8 cellular contexts compared by ENCODE assay signal in the genomic region with DNA sequence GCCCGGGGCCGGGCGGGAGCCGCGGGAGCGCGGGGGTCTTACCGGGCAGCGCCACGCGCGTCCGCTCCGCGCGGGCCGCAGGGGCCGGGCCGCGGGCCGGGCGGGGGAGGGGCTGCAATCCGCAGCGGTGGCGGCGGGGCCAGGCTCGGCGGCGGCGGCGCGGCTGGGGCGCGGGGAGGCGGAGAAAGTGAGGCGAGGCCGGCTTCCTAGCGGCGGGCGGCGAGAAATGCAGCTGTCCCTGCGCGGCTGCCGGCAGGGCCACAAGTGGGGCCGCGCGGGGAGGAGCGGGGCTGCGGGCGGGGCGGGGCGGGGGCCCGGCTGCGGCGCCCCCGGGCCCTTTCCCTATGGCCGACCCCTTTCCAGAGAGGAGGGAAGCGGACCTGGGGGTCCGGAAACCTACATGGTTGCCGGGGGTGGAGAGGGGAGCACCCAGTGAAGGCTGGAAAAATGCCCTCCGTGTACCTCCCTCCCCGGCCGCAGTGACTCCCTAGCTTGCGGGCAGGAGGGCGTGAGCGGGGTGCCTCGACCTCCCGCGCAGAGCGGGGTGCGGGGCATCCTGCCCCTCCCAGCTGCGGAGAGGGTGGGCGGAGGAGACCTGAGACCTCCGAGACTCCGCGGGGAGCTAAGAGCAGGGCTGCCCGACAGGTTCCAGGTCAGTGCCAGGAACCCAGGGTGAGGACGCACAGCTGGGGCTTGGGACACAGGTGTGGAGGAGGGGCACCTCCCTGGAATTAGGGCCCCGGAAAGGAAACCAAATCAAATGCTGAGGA. TPM values are rescaled to one million over a fixed set of nuclear protein-coding genes. Genes with fewer than 3 reads are reported as not detected.
DNase-seq lines count a peak whose midpoint lies in the region; ATAC-seq, FAIRE-seq and TF ChIP-seq lines count a peak whose summit lies in the region.

A gene with protein sequence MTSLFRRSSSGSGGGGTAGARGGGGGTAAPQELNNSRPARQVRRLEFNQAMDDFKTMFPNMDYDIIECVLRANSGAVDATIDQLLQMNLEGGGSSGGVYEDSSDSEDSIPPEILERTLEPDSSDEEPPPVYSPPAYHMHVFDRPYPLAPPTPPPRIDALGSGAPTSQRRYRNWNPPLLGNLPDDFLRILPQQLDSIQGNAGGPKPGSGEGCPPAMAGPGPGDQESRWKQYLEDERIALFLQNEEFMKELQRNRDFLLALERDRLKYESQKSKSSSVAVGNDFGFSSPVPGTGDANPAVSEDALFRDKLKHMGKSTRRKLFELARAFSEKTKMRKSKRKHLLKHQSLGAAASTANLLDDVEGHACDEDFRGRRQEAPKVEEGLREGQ (minus strand): TSS at position 230 of the 770 bp plus-strand sequence. CDS start 69,848 bp downstream, outside the sequence.

- intact Hi-C loops in activated B cell treated with CpG ODN at 0.5 μM for 24 hours (cut with micrococcal nuclease) = no loop called here

- peak within 1 kb of the TSS; percentile 57 to 77 (median 66) for H3K4me3 ChIP-seq in keratinocyte (ENCODE audit: control insufficient read depth in 2 of 3, extremely low read depth in 1 of 3, insufficient read depth in 2 of 3, low read depth in 1 of 3, low read length in 3 of 3)

- H3K27me3 Mint-ChIP-seq in activated B cell treated with CpG ODN at 0.5 μM for 24 hours = peaks cover 64% of the 10 kb centered on the region

- no peak for TF ChIP-seq CTCF in activated B cell treated with CpG ODN at 0.5 μM for 24 hours (IDR thresholded peaks at IDR 0.05)
- TF ChIP-seq CTCF in keratinocyte (optimal IDR thresholded peaks at IDR 0.05 in 1 of 3, IDR thresholded peaks at IDR 0.05 in 1 of 3, conservative IDR thresholded peaks at IDR 0.05 in 1 of 3; ENCODE audit: extremely low read depth in 1 of 3, insufficient read depth in 2 of 3, low read length in 3 of 3) = peak in 2 of 3 experiments; percentile 16 to 67

- H3K79me2 ChIP-seq in keratinocyte (ENCODE audit: control insufficient read depth, insufficient read depth, low read length) = peaks cover 20% of the 10 kb centered on the region

- no peaks in the 10 kb centered on the region for H4K20me1 ChIP-seq in keratinocyte (ENCODE audit: control insufficient read depth, extremely low read depth, insufficient read depth, low read length)

- no peaks in the 10 kb centered on the region for H3K36me3 Mint-ChIP-seq in activated B cell treated with CpG ODN at 0.5 μM for 24 hours (ENCODE audit: low read depth)

- in situ Hi-C loops in ACHN (cut with HindIII; ENCODE audit: low pct_ligation_motif_present, low pct_unique_long_range_greater_than_20kb, low sequenced_read_pairs) = no loop called here

- CTCF ChIA-PET in activated B cell treated with CpG ODN at 0.5 μM for 24 hours (lab: Charles Lee) = interaction anchor here (1.1 to 1.6 kb wide), 7 partner anchors 8 to 96 kb away, joined by 3 to 9 read pairs (median 5); no protein-coding TSS in a partner anchor

- H3K27ac Mint-ChIP-seq in activated B cell treated with CpG ODN at 0.5 μM for 24 hours = no peak within 1 kb of the TSS

- peak within 1 kb of the TSS; percentile 72 for H3K4me3 Mint-ChIP-seq in activated B cell treated with CpG ODN at 0.5 μM for 24 hours

- dilution Hi-C loops in keratinocyte (cut with MboI; ENCODE audit: extremely low pct_ligation_motif_present, low sequenced_read_pairs) = no loop called here

- no peaks in the 10 kb centered on the region for H3K9me3 Mint-ChIP-seq in activated B cell treated with CpG ODN at 0.5 μM for 24 hours

- peak within 1 kb of the TSS; percentile 75 for H2AFZ ChIP-seq in keratinocyte (ENCODE audit: control insufficient read depth, low read length)

- no peaks in the 10 kb centered on the region for H3K27me3 ChIP-seq in keratinocyte (ENCODE audit: control insufficient read depth, extremely low read depth, insufficient read depth, low read length)

- no peaks in the 10 kb centered on the region for H3K9me1 ChIP-seq in keratinocyte (ENCODE audit: control insufficient read depth, extremely low read depth, insufficient read depth, low read length)

- H3K9me3 ChIP-seq in keratinocyte (ENCODE audit: control insufficient read depth, low read depth, low read length) = no peaks in the 10 kb centered on the region

- POLR2A ChIA-PET in activated B cell treated with CpG ODN at 0.5 μM for 24 hours (lab: Charles Lee) = interaction anchor here (0.5 to 5.2 kb wide), 8 partner anchors 8 to 377 kb away, joined by 3 to 35 read pairs (median 4); partner anchors contain the start of gene VEZF1

- peak within 1 kb of the TSS; percentile 82 for H3K4me2 ChIP-seq in keratinocyte (ENCODE audit: control insufficient read depth, extremely low read depth, insufficient read depth, low read depth, low read length)

- H3K9ac ChIP-seq in keratinocyte (ENCODE audit: control insufficient read depth, extremely low read depth, insufficient read depth, low read length) = peak within 1 kb of the TSS; percentile 72

- DNase-seq in ACHN (peak; percentile 77), GM19239 (ENCODE audit: insufficient read length, low spot score) (peak; percentile 86), NCI-H1092 (lab: John Stamatoyannopoulos, UW) (peak; percentile 33), activated B cell treated with CpG ODN at 0.5 μM for 24 hours (peak; percentile 62), keratinocyte (ENCODE audit: low read depth, low spot score) (no peak)
- peak; percentile 48 for DNase-seq in central memory CD4-positive, alpha-beta T cell
- peak; percentile 28 to 57 for DNase-seq in stimulated activated CD4-positive, alpha-beta T cell treated with anti-CD3 and anti-CD28 coated beads, Interleukin-12 subunit alpha, Interleukin-12 subunit beta, amount 100 ng/mL, for 24 hours (ENCODE audit: low read depth in 2 of 2)

- H3K4me1 Mint-ChIP-seq in activated B cell treated with CpG ODN at 0.5 μM for 24 hours = peaks cover 32% of the 10 kb centered on the region

- FAIRE-seq in GM19239 (lab: Jason Lieb, UNC) (no peak), keratinocyte (lab: Jason Lieb, UNC) (no peak)

- H3K36me3 ChIP-seq in keratinocyte (ENCODE audit: control insufficient read depth in 2 of 2, extremely low read depth in 1 of 2, insufficient read depth in 2 of 2, low read length in 2 of 2) = no peaks in the 10 kb centered on the region

- ATAC-seq in activated B cell treated with CpG ODN at 0.5 μM for 24 hours (ENCODE audit: low read depth) (peak; percentile 76), HG02970 (IDR thresholded peaks at IDR 0.05; ENCODE audit: low FRiP score, unreplicated experiment) (no peak)

- H3K4me1 ChIP-seq in keratinocyte (ENCODE audit: control insufficient read depth, extremely low read depth, insufficient read depth, low read length) = peaks cover 24% of the 10 kb centered on the region

- no peak within 1 kb of the TSS for H3K27ac ChIP-seq in keratinocyte (ENCODE audit: control insufficient read depth, insufficient read depth, low read length)

RNA-seq across cellular contexts. Expression of the gene that starts here (rescaled TPM):
- not detected in 2 replicates for total RNA-seq in activated B cell treated with CpG ODN at 0.5 μM for 24 hours
- polyA plus RNA-seq in keratinocyte = 12.9 to 18.7 TPM (median 14.4 TPM) in 3 replicates
- polyA plus RNA-seq in keratinocyte (2011; ENCODE audit: low read depth) = 3.6 TPM
- polyA plus RNA-seq in keratinocyte (2011; cell fraction: cytosol; rRNA removed) = 11.2 and 13.6 TPM in 2 replicates
- polyA plus RNA-seq in keratinocyte (2011; cell fraction: nucleus; rRNA removed) = 31.3 and 40.1 TPM in 2 replicates
- 6.4 and 19.7 TPM in 2 replicates for polyA plus RNA-seq in keratinocyte (2012; ENCODE audit: low replicate concordance)
- 13.5 to 25.5 TPM (median 14.4 TPM) in 3 replicates for polyA minus RNA-seq in keratinocyte
- 18.4 TPM for polyA minus RNA-seq in keratinocyte (2011; cell fraction: cytosol; rRNA and poly(A)+ RNA removed)
- polyA minus RNA-seq in keratinocyte (2011; cell fraction: nucleus; rRNA and poly(A)+ RNA removed) = 13.1 and 14.2 TPM in 2 replicates

Comparison
In these comparisons a context has a peak if more than half of its experiments do, and no peak if none do; other contexts are left out.
1. Peak in DNase-seq and ATAC-seq in activated B cell treated with CpG ODN at 0.5 μM for 24 hours; RNA of the gene not detected or under 1 TPM.